16 cellular contexts compared by ENCODE assay signal in the genomic region with DNA sequence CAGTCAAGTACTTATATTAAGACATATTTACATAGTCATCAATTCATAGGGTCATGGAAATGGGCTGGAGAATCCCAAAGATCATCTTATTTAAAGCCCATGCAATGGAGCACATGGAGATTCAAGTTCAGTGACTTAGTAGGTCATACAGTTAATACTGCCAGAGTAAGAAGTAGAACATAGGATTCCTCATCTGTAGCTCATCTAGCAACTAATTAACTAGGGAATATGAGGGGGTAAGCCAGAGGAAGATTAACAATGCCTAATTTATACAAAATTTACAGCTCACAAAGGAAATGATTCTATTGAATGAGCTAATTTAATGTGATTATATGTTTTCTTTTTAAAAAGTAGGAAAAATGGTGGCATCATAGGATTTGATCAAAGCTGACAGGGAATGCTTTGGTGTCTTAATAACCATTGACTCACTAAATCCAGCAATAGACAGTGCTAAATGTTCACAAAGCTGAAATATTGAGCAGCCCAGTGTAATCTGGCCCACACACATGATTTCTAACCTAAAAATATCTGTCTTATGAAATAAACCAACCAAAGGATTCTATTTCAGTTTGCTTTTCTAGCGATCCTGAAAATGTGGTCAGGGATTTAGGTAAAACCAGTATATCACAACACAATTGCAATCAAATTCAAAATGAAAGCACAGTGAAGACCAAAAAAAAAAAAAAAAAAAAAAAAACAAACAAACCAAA. TPM values are rescaled to one million over a fixed set of nuclear protein-coding genes. Genes with fewer than 3 reads are reported as not detected.
A peak's percentile ranks its signal among the peaks of the same experiment; 100 is the strongest.
DNase-seq lines count a peak whose midpoint lies in the region; ATAC-seq and TF ChIP-seq lines count a peak whose summit lies in the region.
"Had no signal": no experiment of that assay in that cellular context is flagged by ENCODE, and none has a peak within 500 bp of the region (broad histone marks: within the 10 kb centered on the region; RNA-seq: fewer than 3 reads in every experiment).

No MANE protein-coding gene starts in this region.

- H3F3A ChIP-seq in smooth muscle cell (ENCODE audit: low read depth), result peaks cover 12% of the 10 kb centered on the region

- no peak overlapping the region for H2AFZ ChIP-seq in smooth muscle cell (ENCODE audit: low read depth)
- H2AFZ ChIP-seq: GM23248 had no signal

- H4K20me1 ChIP-seq in smooth muscle cell (ENCODE audit: low read depth), result peaks cover 10% of the 10 kb centered on the region

- peak overlapping the region in 1 of 2 donors; percentile 21 for H3K4me3 ChIP-seq in ascending aorta
- H3K4me3 ChIP-seq in fibroblast of the aortic adventitia (ENCODE audit: low read depth, low read length), result no peak overlapping the region
- peak overlapping the region; percentile 0 for H3K4me3 ChIP-seq in smooth muscle cell
- no peak overlapping the region for H3K4me3 ChIP-seq in aorta (ENCODE audit: low read length in 2 of 2)
- H3K4me3 ChIP-seq: A549, GM23248 had no signal

- peak overlapping the region; percentile 71 for H3K4me2 ChIP-seq in smooth muscle cell
- H3K4me2 ChIP-seq: A549 had no signal

- H3K79me2 ChIP-seq in smooth muscle cell (ENCODE audit: low read depth), result peaks cover 77% of the 10 kb centered on the region

- H3K4me1 ChIP-seq in ascending aorta (peaks cover 8 to 47% of the 10 kb centered on the region in 2 donors), smooth muscle cell (ENCODE audit: low read depth) (peaks cover 7% of the 10 kb centered on the region), aorta (ENCODE audit: control insufficient read depth in 1 of 2, insufficient read depth in 2 of 2, low read length in 2 of 2) (peaks cover 10 to 28% of the 10 kb centered on the region in 2 donors)
- H3K4me1 ChIP-seq: A549 had no signal

- DNase-seq in ascending aorta (ENCODE audit: low spot score in 2 of 2) (no peak), fibroblast of the aortic adventitia (ENCODE audit: low read depth) (peak; percentile 44), smooth muscle cell (lab: John Stamatoyannopoulos, UW; ENCODE audit: unreplicated experiment) (no peak), aorta (no peak), SHP77 treated with DMSO at 0.1 percent for 48 hours (lab: John Stamatoyannopoulos, UW) (no peak)
- DNase-seq: CD8-positive, alpha-beta T cell; COR-L47; DMS153; DMS79 treated with DMSO at 0.1 percent for 48 hours; EL; GM23248 had no signal

- H3K9me3 ChIP-seq in ascending aorta (no peaks in the 10 kb centered on the region), smooth muscle cell (replicated peaks; ENCODE audit: low read depth) (no peaks in the 10 kb centered on the region), aorta (ENCODE audit: control insufficient read depth, low read length) (no peaks in the 10 kb centered on the region)
- H3K9me3 ChIP-seq: A549 had no signal

- H3K27me3 ChIP-seq in ascending aorta (no peaks in the 10 kb centered on the region), smooth muscle cell (ENCODE audit: low read depth) (no peaks in the 10 kb centered on the region), aorta (ENCODE audit: control insufficient read depth in 1 of 2, insufficient read depth in 2 of 2, low read length in 1 of 2) (no peaks in the 10 kb centered on the region)

- WGBS in smooth muscle cell (ENCODE audit: low lambda C conversion rate), result 63% methylated on average over 1 of the region's 1 CpG
- 7 to 9% methylated on average over 1 of the region's 1 CpG for whole genome bisulfite sequencing in aorta, 2 donors

- intact Hi-C loops in ascending aorta (cut with DNase I), result no loop called here
- intact Hi-C loops in aorta (cut with DNase I), result no loop called here

- TF ChIP-seq CTCF in ascending aorta (IDR thresholded peaks at IDR 0.05) (no peak), fibroblast of the aortic adventitia (IDR thresholded peaks at IDR 0.05; ENCODE audit: insufficient read depth, low read length) (no peak), smooth muscle cell (IDR thresholded peaks at IDR 0.05; ENCODE audit: borderline replicate concordance, insufficient read depth, poor library complexity, severe bottlenecking) (no peak)

- H3K27ac ChIP-seq in ascending aorta, result peak overlapping the region; percentile 77 to 78
- peak overlapping the region; percentile 69 for H3K27ac ChIP-seq in smooth muscle cell (ENCODE audit: low read depth)
- H3K27ac ChIP-seq in aorta (ENCODE audit: low read depth in 1 of 2, low read length in 2 of 2), result peak overlapping the region in 1 of 2 donors; percentile 57
- H3K27ac ChIP-seq: A549, GM23248 had no signal

- ATAC-seq in aorta (ENCODE audit: low FRiP score), result no peak
- ATAC-seq in HG03097 (IDR thresholded peaks at IDR 0.05; ENCODE audit: low FRiP score, unreplicated experiment), result no peak
- ATAC-seq: A549; CD8-positive, alpha-beta T cell; HCT116 had no signal

- H3K36me3 ChIP-seq in ascending aorta, result no peaks in the 10 kb centered on the region
- H3K36me3 ChIP-seq in smooth muscle cell (ENCODE audit: low read depth), result no peaks in the 10 kb centered on the region
- peaks cover 0 to 3% of the 10 kb centered on the region in 2 donors for H3K36me3 ChIP-seq in aorta (ENCODE audit: control insufficient read depth in 1 of 2, insufficient read depth in 2 of 2, low read length in 1 of 2)

- H3K9ac ChIP-seq in smooth muscle cell (ENCODE audit: low read depth), result no peak overlapping the region
- H3K9ac ChIP-seq: GM23248 had no signal

RNA-seq across cellular contexts. Expression of a gene that starts 53.3 kb away (rescaled TPM):
- total RNA-seq in ascending aorta, result 8.4 TPM
- 1.4 and 7.8 TPM in 2 replicates for total RNA-seq in fibroblast of the aortic adventitia (ENCODE audit: low replicate concordance)
- 12.9 and 16.5 TPM in 2 replicates for total RNA-seq in smooth muscle cell
- 20.4 and 28.1 TPM in 2 replicates for polyA plus RNA-seq in smooth muscle cell
- total RNA-seq in aorta, result 10 to 100 TPM; 26.8 to 40.5 TPM
- 10 to 100 TPM in 1 of 2 donors, 1 to 10 TPM in 1; 7.4 to 30.6 TPM for polyA plus RNA-seq in aorta
- total RNA-seq: CD8-positive, alpha-beta T cell; HT-29 had no signal
- polyA plus RNA-seq: CD14-positive monocyte had no signal
